ENCODE assay signal across 1 cellular context in the genomic region with DNA sequence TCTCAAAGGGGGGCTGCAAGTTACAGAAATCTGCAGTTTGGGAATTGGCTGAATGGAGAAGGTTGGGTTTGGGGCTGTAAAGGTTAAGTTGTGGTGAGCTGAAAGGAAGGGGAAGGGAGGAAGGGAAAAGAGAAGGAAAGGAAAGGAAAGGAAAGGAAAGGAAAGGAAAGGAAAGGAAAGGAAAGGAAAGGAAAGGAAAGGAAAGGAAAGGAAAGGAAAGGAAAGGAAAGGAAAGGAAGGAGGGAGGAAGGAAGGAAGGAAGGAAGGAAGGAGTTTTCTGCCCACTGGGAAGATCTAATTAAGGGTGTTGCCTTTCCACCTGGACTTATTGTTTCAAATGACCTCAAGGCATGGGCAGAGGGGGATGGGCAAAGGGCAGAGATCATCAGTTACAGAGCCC. TPM values are rescaled to one million over a fixed set of nuclear protein-coding genes. Genes with fewer than 3 reads are reported as not detected.
"Had no signal": no experiment of that assay in that cellular context is flagged by ENCODE, and none has a peak within 500 bp of the region (broad histone marks: within the 10 kb centered on the region; RNA-seq: fewer than 3 reads in every experiment).

No MANE protein-coding gene starts in this region.

RNA-seq across cellular contexts. Expression of a gene that starts 16.2 kb away (rescaled TPM):
- total RNA-seq: GM23248 had no signal
- polyA plus RNA-seq: GM23248 had no signal
